Comparison of ENCODE assay signal across 18 cellular contexts in the genomic region with DNA sequence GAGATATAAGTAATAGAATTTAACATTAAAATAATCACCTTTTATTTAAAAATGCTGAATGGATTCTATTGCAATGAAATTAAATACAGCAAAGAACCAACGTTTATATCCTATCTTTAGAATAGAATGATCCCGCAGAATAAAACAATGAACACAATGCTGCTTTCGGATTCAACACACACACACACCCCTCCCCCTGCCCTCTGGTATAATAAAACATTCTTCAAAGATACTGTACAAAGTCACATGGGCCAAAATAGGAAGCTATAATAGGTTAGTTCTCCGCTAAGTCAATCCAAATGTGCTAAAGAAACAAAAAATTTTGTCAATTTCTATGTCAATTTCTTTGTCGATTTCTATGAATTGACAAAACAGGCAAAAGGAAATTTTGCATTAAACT.
"Had no signal": no experiment of that assay in that cellular context is flagged by ENCODE, and none has a peak within 500 bp of the region (broad histone marks: within the 10 kb centered on the region; RNA-seq: fewer than 3 reads in every experiment).

No MANE protein-coding gene starts in this region.

- H3K27ac Mint-ChIP-seq: nephron progenitor cell had no signal

- ATAC-seq: gastroesophageal sphincter, upper lobe of right lung had no signal

- H3K9me3 Mint-ChIP-seq: immature natural killer cell, nephron progenitor cell had no signal

- H3K4me3 ChIP-seq: esophagus squamous epithelium, gastroesophageal sphincter, left ventricle myocardium inferior, lower lobe of right lung, sigmoid colon, skin epidermis, testis, tibial nerve, upper lobe of right lung, vagina had no signal

- H3K27ac ChIP-seq: esophagus squamous epithelium, gastroesophageal sphincter, left ventricle myocardium inferior, lower lobe of right lung, sigmoid colon, testis, tibial nerve, upper lobe of right lung, vagina had no signal

- DNase-seq: cortex of kidney; esophagus squamous epithelium; foreskin fibroblast; immature natural killer cell; left ventricle myocardium inferior; lower lobe of right lung; mesenchymal stem cell; midbrain; nephron progenitor cell; posterior cingulate gyrus; sigmoid colon; stimulated activated naive CD4-positive, alpha-beta T cell; testis; upper lobe of right lung had no signal

- H3K9me3 ChIP-seq: esophagus squamous epithelium, gastroesophageal sphincter, left ventricle myocardium inferior, lower lobe of right lung, sigmoid colon, testis, tibial nerve, upper lobe of right lung, vagina had no signal

- H3K4me3 Mint-ChIP-seq: immature natural killer cell, nephron progenitor cell had no signal

- H3K4me1 ChIP-seq: testis had no signal

- H3K27me3 ChIP-seq: esophagus squamous epithelium, gastroesophageal sphincter, sigmoid colon, testis, tibial nerve, upper lobe of right lung, vagina had no signal
